ENCODE assay signal across 1 cellular context in the genomic region with DNA sequence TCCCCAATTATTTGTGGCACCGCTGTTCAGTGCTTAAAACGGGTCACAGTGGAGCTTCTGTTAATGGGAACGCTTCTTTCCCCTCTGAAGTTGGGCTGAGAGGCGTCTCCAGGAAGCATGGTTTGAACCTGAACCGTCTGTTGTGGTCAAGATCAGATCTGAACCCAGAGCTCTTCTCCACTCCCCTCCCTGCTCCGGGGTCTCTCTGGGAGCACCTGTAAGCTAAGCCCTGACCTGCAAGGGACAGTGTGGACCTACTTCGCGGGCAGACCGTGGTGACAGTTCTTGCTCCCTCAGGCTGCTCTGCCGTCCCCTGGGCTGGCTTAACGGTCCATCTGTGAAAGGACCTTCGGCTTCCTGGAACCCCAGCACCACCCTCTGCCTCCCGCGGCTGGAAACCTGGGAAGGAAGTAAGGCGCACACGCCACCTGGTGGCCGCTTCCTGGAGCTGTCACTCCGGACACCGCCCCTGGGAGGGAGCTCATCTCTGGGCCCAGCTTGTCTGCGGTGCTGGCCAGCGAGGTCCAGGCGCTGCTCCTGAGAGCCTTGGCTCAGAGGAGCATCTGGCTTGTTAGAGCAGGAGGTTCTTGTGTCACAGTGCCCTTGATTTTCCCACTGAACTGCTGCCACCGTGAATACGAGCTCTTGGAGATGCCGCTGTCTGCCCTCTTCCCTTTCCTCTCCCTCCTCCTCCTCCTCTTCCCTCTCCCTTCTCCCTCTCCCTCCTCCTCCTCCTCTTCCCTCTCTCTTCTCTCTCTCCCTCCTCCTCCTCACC.
TF ChIP-seq lines count a peak whose summit lies in the region.

No MANE protein-coding gene starts in this region.

TF ChIP-seq in SK-N-SH, 30 proteins besides CTCF, POLR2A, EP300 and RAD21 (continued from another document):
- TF ChIP-seq ZBTB33 (IDR thresholded peaks at IDR 0.05; ENCODE audit: borderline replicate concordance, low read depth) (no peak), RXRA (IDR thresholded peaks at IDR 0.05; ENCODE audit: borderline replicate concordance, low read depth) (no peak), EZH2phosphoT487 (IDR thresholded peaks at IDR 0.05; ENCODE audit: borderline replicate concordance, low read depth) (no peak), RFX5 (IDR thresholded peaks at IDR 0.05; ENCODE audit: low read length) (no peak), FOSL2 (IDR thresholded peaks at IDR 0.05; ENCODE audit: borderline replicate concordance, low read depth) (no peak), MEF2A (IDR thresholded peaks at IDR 0.05; ENCODE audit: borderline replicate concordance, low read depth) (no peak), NFIC (IDR thresholded peaks at IDR 0.05; ENCODE audit: borderline replicate concordance) (no peak), TEAD4 (IDR thresholded peaks at IDR 0.05; ENCODE audit: borderline replicate concordance, insufficient read depth) (no peak), NRF1 (IDR thresholded peaks at IDR 0.05; ENCODE audit: low read depth, low read length) (no peak), IRF3 (IDR thresholded peaks at IDR 0.05; ENCODE audit: low read depth, low read length) (no peak), FOXJ3 (CRISPR knock-in tag; IDR thresholded peaks at IDR 0.05) (peak; percentile 80; the same call in 1 of the 2 replicates)
- TF ChIP-seq, protein P1, sequence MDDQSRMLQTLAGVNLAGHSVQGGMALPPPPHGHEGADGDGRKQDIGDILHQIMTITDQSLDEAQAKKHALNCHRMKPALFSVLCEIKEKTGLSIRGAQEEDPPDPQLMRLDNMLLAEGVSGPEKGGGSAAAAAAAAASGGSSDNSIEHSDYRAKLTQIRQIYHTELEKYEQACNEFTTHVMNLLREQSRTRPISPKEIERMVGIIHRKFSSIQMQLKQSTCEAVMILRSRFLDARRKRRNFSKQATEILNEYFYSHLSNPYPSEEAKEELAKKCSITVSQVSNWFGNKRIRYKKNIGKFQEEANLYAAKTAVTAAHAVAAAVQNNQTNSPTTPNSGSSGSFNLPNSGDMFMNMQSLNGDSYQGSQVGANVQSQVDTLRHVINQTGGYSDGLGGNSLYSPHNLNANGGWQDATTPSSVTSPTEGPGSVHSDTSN (IDR thresholded peaks at IDR 0.05), result no peak
